29 cellular contexts compared by ENCODE assay signal in the genomic region with DNA sequence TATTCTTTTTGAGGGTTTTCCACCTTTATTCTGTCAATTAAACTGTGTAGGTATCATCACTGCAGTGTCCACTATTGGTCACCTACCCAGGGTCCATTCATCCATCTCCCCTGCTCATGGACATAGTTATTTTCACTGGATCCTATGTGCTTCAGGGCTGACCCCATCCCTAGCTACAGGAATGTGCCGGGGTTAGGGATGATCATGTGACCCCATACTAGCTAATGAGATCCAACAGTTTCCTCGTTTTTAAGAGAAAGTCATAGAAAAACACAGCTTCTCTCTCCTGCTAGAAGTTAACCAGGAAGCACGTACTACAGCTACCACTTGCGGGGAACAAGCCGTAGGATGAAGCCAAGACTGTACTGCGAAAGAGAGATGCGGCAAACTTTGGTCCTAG. TPM values are rescaled to one million over a fixed set of nuclear protein-coding genes. Genes with fewer than 3 reads are reported as not detected.
"Had no signal": no experiment of that assay in that cellular context is flagged by ENCODE, and none has a peak within 500 bp of the region (broad histone marks: within the 10 kb centered on the region; RNA-seq: fewer than 3 reads in every experiment).

No MANE protein-coding gene starts in this region.

- H3K9me3 ChIP-seq: SK-N-SH had no signal

- ATAC-seq: activated CD4-positive, alpha-beta T cell treated with anti-CD3 and anti-CD28 coated beads for 36 hours; activated CD8-positive, alpha-beta T cell treated with anti-CD3 and anti-CD28 coated beads, Interleukin-2, amount 10 ng/mL, durations not matched to agents 7 days and 5 days; activated naive CD4-positive, alpha-beta T cell treated with anti-CD3 and anti-CD28 coated beads, Interleukin-2, amount 50 U/mL, for 72 hours; activated naive CD8-positive, alpha-beta T cell treated with anti-CD3 and anti-CD28 coated beads, Interleukin-2, amount 50 U/mL, for 24 hours; Panc1; Right ventricle myocardium inferior had no signal

- H3K36me3 ChIP-seq: brain microvascular endothelial cell, cardiac muscle cell had no signal

- H3K27ac ChIP-seq: brain microvascular endothelial cell, cardiac muscle cell, VCaP had no signal

- DNase-seq: activated CD4-positive, alpha-beta T cell treated with anti-CD3 and anti-CD28 coated beads for 36 hours; activated CD4-positive, alpha-beta T cell treated with anti-CD3 and anti-CD28 coated beads, Interleukin-2, amount 50 U/mL, for 4 hours; activated CD8-positive, alpha-beta T cell treated with anti-CD3 and anti-CD28 coated beads, Interleukin-2, amount 10 ng/mL, durations not matched to agents 7 days and 5 days; activated effector memory CD4-positive, alpha-beta T cell treated with Interleukin-2 at 50 U/mL for 16 hours; activated naive CD4-positive, alpha-beta T cell; activated naive CD8-positive, alpha-beta T cell treated with anti-CD3 and anti-CD28 coated beads, Interleukin-2, amount 50 U/mL, for 24 hours; activated T-cell treated with anti-CD3 and anti-CD28 coated beads, Interleukin-2, amount 50 U/mL, for 24 hours; amniotic stem cell; brain microvascular endothelial cell; KG1; NCI-H1048; NCI-H1417; NCI-H1930; NCI-H2171; NCI-H2227 treated with DMSO at 0.1 percent for 48 hours; NCI-H446 treated with DMSO at 0.1 percent for 48 hours; NCI-H526; NCI-H774; NK-92 treated with Interleukin-12 subunit alpha and Interleukin-12 subunit beta, amount 100 ng/mL, for 24 hours; OCI-M1; RPMI8226; SK-N-SH; T-helper 1 cell had no signal

- H3K9ac ChIP-seq: SK-N-SH had no signal

- H3K4me2 ChIP-seq: SK-N-SH had no signal

- H3K4me3 ChIP-seq: cardiac muscle cell had no signal

- H3K27me3 ChIP-seq: brain microvascular endothelial cell had no signal

RNA-seq across cellular contexts. Expression of gene PTGER3, which starts 19.6 kb away (rescaled TPM):
- total RNA-seq: activated CD4-positive, alpha-beta T cell treated with anti-CD3 and anti-CD28 coated beads for 36 hours; LHCN-M2 had no signal
